Comparison of ENCODE assay signal across 11 cellular contexts in genomic region chr3:197730200-197730599, GRCh38. TPM values are rescaled to one million over a fixed set of nuclear protein-coding genes. Genes with fewer than 3 reads are reported as not detected.
DNase-seq lines count a peak whose midpoint lies in the region; ATAC-seq and TF ChIP-seq lines count a peak whose summit lies in the region.
"Had no signal": no experiment of that assay in that cellular context is flagged by ENCODE, and none has a peak within 500 bp of the region (broad histone marks: within the 10 kb centered on the region; RNA-seq: fewer than 3 reads in every experiment).

No MANE protein-coding gene starts in this region.

- H3K9me3 Mint-ChIP-seq in stimulated activated effector memory CD8-positive, alpha-beta T cell treated with anti-CD3 and anti-CD28 coated beads, Interleukin-12 subunit alpha, Interleukin-12 subunit beta, amount 100 ng/mL, for 72 hours: no peaks in the 10 kb centered on the region
- H3K9me3 Mint-ChIP-seq: activated T-cell treated with anti-CD3 and anti-CD28 coated beads, Interleukin-2, amount 50 U/mL, for 4 hours had no signal

- no peak overlapping the region for H2AFZ ChIP-seq in trophoblast cell (ENCODE audit: insufficient read depth, low read length, poor library complexity)

- no peaks in the 10 kb centered on the region for H3K27me3 ChIP-seq in trophoblast cell (ENCODE audit: insufficient read depth, low read length)

- H3K4ac ChIP-seq in trophoblast cell (ENCODE audit: low read depth, low read length): no peak overlapping the region

- H3K36me3 ChIP-seq in trophoblast cell (ENCODE audit: control insufficient read depth in 1 of 2, insufficient read depth in 2 of 2, low read length in 2 of 2): no peaks in the 10 kb centered on the region

- H3K36me3 Mint-ChIP-seq in stimulated activated effector memory CD8-positive, alpha-beta T cell treated with anti-CD3 and anti-CD28 coated beads, Interleukin-12 subunit alpha, Interleukin-12 subunit beta, amount 100 ng/mL, for 72 hours: peaks cover 27% of the 10 kb centered on the region

- H3K79me2 ChIP-seq in trophoblast cell (ENCODE audit: control insufficient read depth, insufficient read depth, low read length, poor library complexity): no peaks in the 10 kb centered on the region

- no peak overlapping the region for H3K18ac ChIP-seq in trophoblast cell (ENCODE audit: low read length)

- peaks cover 30% of the 10 kb centered on the region for H3K4me1 Mint-ChIP-seq in stimulated activated effector memory CD8-positive, alpha-beta T cell treated with anti-CD3 and anti-CD28 coated beads, Interleukin-12 subunit alpha, Interleukin-12 subunit beta, amount 100 ng/mL, for 72 hours
- H3K4me1 Mint-ChIP-seq: nephron had no signal

- no peak overlapping the region for H3K4me3 Mint-ChIP-seq in stimulated activated effector memory CD8-positive, alpha-beta T cell treated with anti-CD3 and anti-CD28 coated beads, Interleukin-12 subunit alpha, Interleukin-12 subunit beta, amount 100 ng/mL, for 72 hours
- H3K4me3 Mint-ChIP-seq: activated T-cell treated with anti-CD3 and anti-CD28 coated beads, Interleukin-2, amount 50 U/mL, for 4 hours; nephron had no signal

- H4K8ac ChIP-seq in trophoblast cell (ENCODE audit: low read depth, low read length): no peak overlapping the region

- H4K12ac ChIP-seq in trophoblast cell (ENCODE audit: low read depth, low read length): no peak overlapping the region

- H2BK12ac ChIP-seq in trophoblast cell (ENCODE audit: low read length): no peak overlapping the region

- no CpG with 5 or more reads among the region's 2 CpGs for WGBS in trophoblast cell (ENCODE audit: extremely low coverage, insufficient coverage, insufficient read length)

- no peak overlapping the region for H3K14ac ChIP-seq in trophoblast cell (ENCODE audit: low read length)

- no peak for TF ChIP-seq CTCF in choroid plexus epithelial cell (conservative IDR thresholded peaks at IDR 0.05; ENCODE audit: low read depth, low read length)

- no peaks in the 10 kb centered on the region for H3K79me1 ChIP-seq in trophoblast cell (ENCODE audit: low read length)

- H3K27ac Mint-ChIP-seq in stimulated activated effector memory CD8-positive, alpha-beta T cell treated with anti-CD3 and anti-CD28 coated beads, Interleukin-12 subunit alpha, Interleukin-12 subunit beta, amount 100 ng/mL, for 72 hours: peak overlapping the region; percentile 72
- H3K27ac Mint-ChIP-seq: nephron had no signal

- DNase-seq in DMS 273 (lab: John Stamatoyannopoulos, UW; ENCODE audit: unreplicated experiment): peak; percentile 64
- DNase-seq in DMS 273 treated with DMSO at 0.1 percent for 48 hours (lab: John Stamatoyannopoulos, UW): no peak
- DNase-seq in NCI-H2171 (lab: John Stamatoyannopoulos, UW): peak; percentile 88
- DNase-seq in choroid plexus epithelial cell (ENCODE audit: low read depth): peak; percentile 79
- no peak for DNase-seq in stimulated activated effector memory CD8-positive, alpha-beta T cell treated with anti-CD3 and anti-CD28 coated beads, Interleukin-12 subunit alpha, Interleukin-12 subunit beta, amount 100 ng/mL, for 72 hours (ENCODE audit: low spot score in 2 of 2)
- DNase-seq in NCI-H526 (lab: John Stamatoyannopoulos, UW): no peak
- DNase-seq in GF-D8 (lab: John Stamatoyannopoulos, UW): no peak
- DNase-seq in trophoblast cell: no peak
- DNase-seq: activated T-cell treated with anti-CD3 and anti-CD28 coated beads, Interleukin-2, amount 50 U/mL, for 4 hours had no signal

- H4K91ac ChIP-seq in trophoblast cell (ENCODE audit: low read depth, low read length): no peak overlapping the region

- ATAC-seq in stimulated activated effector memory CD8-positive, alpha-beta T cell treated with anti-CD3 and anti-CD28 coated beads, Interleukin-12 subunit alpha, Interleukin-12 subunit beta, amount 100 ng/mL, for 72 hours: no peak
- ATAC-seq: activated T-cell treated with anti-CD3 and anti-CD28 coated beads, Interleukin-2, amount 50 U/mL, for 4 hours had no signal

- H3K4me3 ChIP-seq in choroid plexus epithelial cell (ENCODE audit: low read depth, low read length) (no peak overlapping the region), trophoblast cell (ENCODE audit: low read depth, low read length) (no peak overlapping the region)

- H3K27ac ChIP-seq in trophoblast cell (ENCODE audit: low read depth, low read length): no peak overlapping the region
- H3K27ac ChIP-seq: 22Rv1 had no signal

- H2BK5ac ChIP-seq in trophoblast cell (ENCODE audit: low read depth, low read length, poor library complexity): no peak overlapping the region

- no peak overlapping the region for H2BK120ac ChIP-seq in trophoblast cell (ENCODE audit: insufficient read depth, low read length, poor library complexity)

- H3K4me1 ChIP-seq in trophoblast cell (ENCODE audit: control insufficient read depth in 1 of 2, insufficient read depth in 2 of 2, low read length in 2 of 2): no peaks in the 10 kb centered on the region

- H3K9me3 ChIP-seq in trophoblast cell (ENCODE audit: insufficient read depth, low read depth, low read length): no peaks in the 10 kb centered on the region

- no peak overlapping the region for H3K9ac ChIP-seq in trophoblast cell (ENCODE audit: low read length)

- H3K4me2 ChIP-seq in trophoblast cell (ENCODE audit: low read length): no peak overlapping the region

- no peak overlapping the region for H3K23ac ChIP-seq in trophoblast cell (ENCODE audit: low read length)

- H2AK5ac ChIP-seq in trophoblast cell (ENCODE audit: low read length): no peak overlapping the region

RNA-seq across cellular contexts. Expression of gene RUBCN, which starts 6.5 kb away (rescaled TPM):
- polyA plus RNA-seq in trophoblast cell (2013): 12.4 and 13.2 TPM in 2 replicates

RNA-seq across cellular contexts. Expression of gene FYTTD1, which starts 19.5 kb away (rescaled TPM):
- 35.2 and 36.3 TPM in 2 replicates for polyA plus RNA-seq in trophoblast cell (2013)

Comparison
In these comparisons a context has a peak if more than half of its experiments do, and no peak if none do; other contexts are left out.
1. DNase-seq: peak in DMS 273 (single experiment), NCI-H2171 (single experiment) and choroid plexus epithelial cell (single experiment); none in DMS 273 treated with DMSO at 0.1 percent for 48 hours (single experiment), stimulated activated effector memory CD8-positive, alpha-beta T cell treated with anti-CD3 and anti-CD28 coated beads, Interleukin-12 subunit alpha, Interleukin-12 subunit beta, amount 100 ng/mL, for 72 hours (0 of 2), NCI-H526 (0 of 2), GF-D8 (single experiment) and trophoblast cell (0 of 2).